1 cellular context compared by ENCODE assay signal in genomic region chr12:122024132-122024785, GRCh38.
TF ChIP-seq lines count a peak whose summit lies in the region.

No MANE protein-coding gene starts in this region.

TF ChIP-seq in HepG2, 621 proteins besides CTCF, POLR2A, EP300 and RAD21 (continued from another document):
- TF ChIP-seq THRA (CRISPR knock-in tag; IDR thresholded peaks at IDR 0.05; ENCODE audit: borderline replicate concordance) (peak; percentile 80; the same call in 1 of the 2 replicates), KLF12 (CRISPR knock-in tag; IDR thresholded peaks at IDR 0.05; ENCODE audit: borderline replicate concordance) (no peak), RARA (CRISPR knock-in tag; IDR thresholded peaks at IDR 0.05) (0 out of 2 replicates have a peak, but pooled peaks have one; percentile 9), RXRB (CRISPR knock-in tag; IDR thresholded peaks at IDR 0.05; ENCODE audit: borderline replicate concordance) (peak; percentile 53), ZNF317 (CRISPR knock-in tag; IDR thresholded peaks at IDR 0.05) (no peak), ZNF362 (CRISPR knock-in tag; IDR thresholded peaks at IDR 0.05; ENCODE audit: borderline replicate concordance) (peak; percentile 44; the same call in 1 of the 2 replicates), GATAD2A (CRISPR knock-in tag; IDR thresholded peaks at IDR 0.05) (no peak), ZNF740 (CRISPR knock-in tag; IDR thresholded peaks at IDR 0.05) (peak; percentile 58; the same call in 1 of the 2 replicates), JUNB (CRISPR knock-in tag; IDR thresholded peaks at IDR 0.05; ENCODE audit: borderline replicate concordance) (no peak), CBFB (CRISPR knock-in tag; IDR thresholded peaks at IDR 0.05) (0 out of 2 replicates have a peak, but pooled peaks have one; percentile 1), ESRRA (CRISPR knock-in tag; IDR thresholded peaks at IDR 0.05; ENCODE audit: low read depth) (0 out of 2 replicates have a peak, but pooled peaks have one; percentile 43), KLF13 (CRISPR knock-in tag; IDR thresholded peaks at IDR 0.05) (no peak), ZBTB7B (CRISPR knock-in tag; IDR thresholded peaks at IDR 0.05) (0 out of 2 replicates have a peak, but pooled peaks have one; percentile 1), MYPOP (CRISPR knock-in tag; IDR thresholded peaks at IDR 0.05) (0 out of 2 replicates have a peak, but pooled peaks have one; percentile 18), RXRA (CRISPR knock-in tag; IDR thresholded peaks at IDR 0.05) (peak; percentile 62; the same call in 1 of the 2 replicates), ZNF263 (CRISPR knock-in tag; IDR thresholded peaks at IDR 0.05) (peak; percentile 70), JDP2 (CRISPR knock-in tag; IDR thresholded peaks at IDR 0.05; ENCODE audit: borderline replicate concordance) (no peak), ZNF318 (CRISPR knock-in tag; IDR thresholded peaks at IDR 0.05) (0 out of 2 replicates have a peak, but pooled peaks have one; percentile 49), ZNF792 (CRISPR knock-in tag; IDR thresholded peaks at IDR 0.05) (0 out of 2 replicates have a peak, but pooled peaks have one; percentile 3)
